8 cellular contexts compared by ENCODE assay signal in genomic region chr17:7252176-7253043, GRCh38. TPM values are rescaled to one million over a fixed set of nuclear protein-coding genes. Genes with fewer than 3 reads are reported as not detected.
A peak's percentile ranks its signal among the peaks of the same experiment; 100 is the strongest.
DNase-seq lines count a peak whose midpoint lies in the region; ATAC-seq and TF ChIP-seq lines count a peak whose summit lies in the region.

A gene with protein sequence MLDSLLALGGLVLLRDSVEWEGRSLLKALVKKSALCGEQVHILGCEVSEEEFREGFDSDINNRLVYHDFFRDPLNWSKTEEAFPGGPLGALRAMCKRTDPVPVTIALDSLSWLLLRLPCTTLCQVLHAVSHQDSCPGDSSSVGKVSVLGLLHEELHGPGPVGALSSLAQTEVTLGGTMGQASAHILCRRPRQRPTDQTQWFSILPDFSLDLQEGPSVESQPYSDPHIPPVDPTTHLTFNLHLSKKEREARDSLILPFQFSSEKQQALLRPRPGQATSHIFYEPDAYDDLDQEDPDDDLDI (plus strand): TSS chr17:7252215. CDS start chr17:7252551, 336 bp downstream.

- peak within 1 kb of the TSS; percentile 99 to 100 (median 99) for H3K27ac ChIP-seq in right lobe of liver

- intact Hi-C loops in right lobe of liver (cut with DNase I), result no loop called here

- peak within 1 kb of the TSS; percentile 78 for H3K4me3 ChIP-seq in BJ (ENCODE audit: low read depth, low read length)
- peak within 1 kb of the TSS; percentile 75 to 96 (median 85) for H3K4me3 ChIP-seq in right lobe of liver

- TF ChIP-seq CTCF in BJ (IDR thresholded peaks at IDR 0.05; ENCODE audit: insufficient read depth, low read depth, low read length) (no peak; the same call in 1 of the 2 replicates), right lobe of liver (IDR thresholded peaks at IDR 0.05) (peak in 3 of 4 donors; percentile 32 to 61 (median 39))

- POLR2A ChIA-PET in BJ (lab: Charles Lee), result interaction anchor here (1.0 kb wide), 2 partner anchors 10 to 35 kb away, joined by 4 to 6 read pairs; partner anchors contain the start of gene GABARAP

- TF ChIP-seq POLR2A in GM19099 (IDR thresholded peaks at IDR 0.05; ENCODE audit: extremely low read depth, insufficient read length, low read depth), result peak; percentile 89
- peak; percentile 65 for TF ChIP-seq POLR2A in right lobe of liver (IDR thresholded peaks at IDR 0.05)

- under 1% methylated on average over 36 of the region's 55 CpGs for WGBS in right lobe of liver (ENCODE audit: insufficient coverage, low coverage, low lambda C conversion rate, missing lambda C conversion rate)

- peak; percentile 57 for DNase-seq in BJ (ENCODE audit: low read depth)
- DNase-seq in NCI-H524 (lab: John Stamatoyannopoulos, UW), result peak; percentile 27 to 83
- peak; percentile 94 for DNase-seq in activated CD4-positive, alpha-beta T cell treated with anti-CD3 and anti-CD28 coated beads for 48 hours
- DNase-seq in dermis blood vessel endothelial cell, result peak; percentile 97
- DNase-seq in right lobe of liver, result peak; percentile 96 to 97 (median 96)
- peak; percentile 56 to 75 (median 59) for DNase-seq in stimulated activated CD4-positive, alpha-beta T cell treated with anti-CD3 and anti-CD28 coated beads, TNF-alpha, amount 100 ng/mL, for 1 hour (ENCODE audit: low read depth in 3 of 3, low spot score in 1 of 3)

- H3K4me1 ChIP-seq in right lobe of liver, result peaks cover 0 to 28% (median 9%) of the 10 kb centered on the region in 4 donors

- no peaks in the 10 kb centered on the region for H3K27me3 ChIP-seq in BJ (ENCODE audit: control insufficient read depth, insufficient read depth, low read length)
- no peaks in the 10 kb centered on the region for H3K27me3 ChIP-seq in right lobe of liver

- CTCF ChIA-PET in BJ (lab: Yijun Ruan, JAX), result interaction anchor here (0.7 to 1.0 kb wide), 2 partner anchors 18 to 44 kb away, joined by 3 read pairs; partner anchors contain the start of gene DVL2

- H3K9me3 ChIP-seq in right lobe of liver, result no peaks in the 10 kb centered on the region

- peak; percentile 44 for ATAC-seq in HG03378 (IDR thresholded peaks at IDR 0.05; ENCODE audit: unreplicated experiment)
- ATAC-seq in right lobe of liver, result peak; percentile 77 to 82 (median 80)

- H3K36me3 ChIP-seq in BJ (ENCODE audit: control insufficient read depth, insufficient read depth, low read length), result peaks cover 9% of the 10 kb centered on the region; the same call in 1 of the 2 replicates
- peaks cover 0 to 25% (median 5%) of the 10 kb centered on the region in 4 donors for H3K36me3 ChIP-seq in right lobe of liver

RNA-seq across cellular contexts. Expression of the gene that starts here (rescaled TPM):
- 29.8 and 35.6 TPM in 2 replicates for polyA plus RNA-seq in BJ (2011; rRNA removed)
- polyA minus RNA-seq in BJ (2011; rRNA and poly(A)+ RNA removed), result 20.5 and 38.1 TPM in 2 replicates
- total RNA-seq in dermis blood vessel endothelial cell (33.0 and 52.2 TPM in 2 replicates), right lobe of liver (10 to 100 TPM; 14.2 to 29.6 (median 22.9) TPM)

Comparison
In these comparisons a context has a peak if more than half of its experiments do, and no peak if none do; other contexts are left out.
1. Peak in every context shown above with its lines: DNase-seq, ATAC-seq, H3K4me3 ChIP-seq and H3K27ac ChIP-seq.